ENCODE assay signal across 1 cellular context in the genomic region with DNA sequence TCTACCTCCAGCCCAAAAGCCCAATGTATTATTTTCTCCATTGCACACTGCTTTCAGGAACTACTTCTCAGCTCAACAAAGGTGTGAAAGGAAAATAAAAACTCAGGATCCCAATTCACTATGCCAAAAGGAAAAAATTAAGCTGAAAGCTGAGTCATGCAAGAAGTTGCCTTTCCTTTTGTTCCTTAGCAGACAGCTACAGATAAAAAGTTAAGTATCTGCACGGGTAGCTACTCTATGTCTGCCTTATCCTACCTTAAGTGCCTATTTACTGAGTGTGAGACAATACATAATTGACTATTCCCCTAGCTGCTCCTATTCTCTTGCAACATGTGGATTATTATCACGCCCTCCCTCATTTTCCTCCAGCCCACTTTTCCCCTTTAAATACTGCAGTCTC.
TF ChIP-seq lines count a peak whose summit lies in the region.

No MANE protein-coding gene starts in this region.

TF ChIP-seq in K562, 482 proteins besides CTCF, POLR2A, EP300 and RAD21 (continued from another document and continues in another):
- TF ChIP-seq ZFP36 (IDR thresholded peaks at IDR 0.05; ENCODE audit: low read depth, low read length, partially characterized antibody) (no peak), CCAR2 (IDR thresholded peaks at IDR 0.05; ENCODE audit: low read depth, low read length) (no peak), MBD2 (IDR thresholded peaks at IDR 0.05; ENCODE audit: borderline replicate concordance, low read depth) (peak; percentile 18; the same call in 1 of the 2 replicates), SMAD4 (CRISPR knock-in tag; conservative IDR thresholded peaks at IDR 0.05) (peak; percentile 50; the same call in 1 of the 2 replicates), ZNF77 (CRISPR knock-in tag; IDR thresholded peaks at IDR 0.05) (no peak), CEBPB (tag; IDR thresholded peaks at IDR 0.05) (0 out of 2 replicates have a peak, but pooled peaks have one; percentile 27), SREBF1 (IDR thresholded peaks at IDR 0.05; ENCODE audit: borderline replicate concordance, low read depth, low read length) (no peak), CBX5 (IDR thresholded peaks at IDR 0.05; ENCODE audit: borderline replicate concordance, low read depth) (no peak), TFAM (CRISPR knock-in tag; conservative IDR thresholded peaks at IDR 0.05) (no peak), TBP (optimal IDR thresholded peaks at IDR 0.05; ENCODE audit: low read depth, low read length) (no peak), YBX1 (IDR thresholded peaks at IDR 0.05) (no peak), ILK (tag; IDR thresholded peaks at IDR 0.05; ENCODE audit: borderline replicate concordance, low read depth) (no peak), DIDO1 (tag; IDR thresholded peaks at IDR 0.05; ENCODE audit: low read depth) (no peak), ZNF79 (CRISPR knock-in tag; IDR thresholded peaks at IDR 0.05; ENCODE audit: low read depth) (no peak), ELF1 (tag; IDR thresholded peaks at IDR 0.05) (no peak), FIP1L1 (IDR thresholded peaks at IDR 0.05; ENCODE audit: low read depth, low read length, poor library complexity, severe bottlenecking) (no peak), HDAC2 (IDR thresholded peaks at IDR 0.05) (peak; percentile 47; the same call in 1 of the 2 replicates), HDAC1 (IDR thresholded peaks at IDR 0.05) (peak in 1 of 2 experiments; percentile 31; a peak in 1 of 4 replicates), MEF2D (tag; conservative IDR thresholded peaks at IDR 0.05; ENCODE audit: low read depth) (no peak), MTA2 (IDR thresholded peaks at IDR 0.05; ENCODE audit: low read depth) (no peak), NCOA4 (IDR thresholded peaks at IDR 0.05; ENCODE audit: partially characterized antibody) (no peak), ZNF584 (CRISPR knock-in tag; IDR thresholded peaks at IDR 0.05; ENCODE audit: low read depth) (no peak), POLR2H (tag; IDR thresholded peaks at IDR 0.05; ENCODE audit: low read depth) (no peak), ZNF143 (CRISPR knock-in tag; IDR thresholded peaks at IDR 0.05) (no peak), CBX2 (IDR thresholded peaks at IDR 0.05; ENCODE audit: insufficient read depth, low read length, poor library complexity, severe bottlenecking) (no peak), HDAC3 (IDR thresholded peaks at IDR 0.05; ENCODE audit: borderline replicate concordance, partially characterized antibody) (peak; percentile 15), MYBL2 (IDR thresholded peaks at IDR 0.05; ENCODE audit: low read depth) (no peak), MYBL2 (CRISPR knock-in tag; IDR thresholded peaks at IDR 0.05; ENCODE audit: borderline replicate concordance) (no peak), MAFG (tag; conservative IDR thresholded peaks at IDR 0.05) (peak; percentile 94), SOX6 (IDR thresholded peaks at IDR 0.05) (peak; percentile 98), MAFF (IDR thresholded peaks at IDR 0.05; ENCODE audit: low read length) (peak; percentile 70; the same call in 1 of the 2 replicates), KDM5B (IDR thresholded peaks at IDR 0.05; ENCODE audit: insufficient replicate concordance, low read depth, low read length) (no peak)
- TF ChIP-seq, protein P1, sequence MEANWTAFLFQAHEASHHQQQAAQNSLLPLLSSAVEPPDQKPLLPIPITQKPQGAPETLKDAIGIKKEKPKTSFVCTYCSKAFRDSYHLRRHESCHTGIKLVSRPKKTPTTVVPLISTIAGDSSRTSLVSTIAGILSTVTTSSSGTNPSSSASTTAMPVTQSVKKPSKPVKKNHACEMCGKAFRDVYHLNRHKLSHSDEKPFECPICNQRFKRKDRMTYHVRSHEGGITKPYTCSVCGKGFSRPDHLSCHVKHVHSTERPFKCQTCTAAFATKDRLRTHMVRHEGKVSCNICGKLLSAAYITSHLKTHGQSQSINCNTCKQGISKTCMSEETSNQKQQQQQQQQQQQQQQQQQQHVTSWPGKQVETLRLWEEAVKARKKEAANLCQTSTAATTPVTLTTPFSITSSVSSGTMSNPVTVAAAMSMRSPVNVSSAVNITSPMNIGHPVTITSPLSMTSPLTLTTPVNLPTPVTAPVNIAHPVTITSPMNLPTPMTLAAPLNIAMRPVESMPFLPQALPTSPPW (CRISPR knock-in tag; IDR thresholded peaks at IDR 0.05): no peak
- TF ChIP-seq, protein P2, sequence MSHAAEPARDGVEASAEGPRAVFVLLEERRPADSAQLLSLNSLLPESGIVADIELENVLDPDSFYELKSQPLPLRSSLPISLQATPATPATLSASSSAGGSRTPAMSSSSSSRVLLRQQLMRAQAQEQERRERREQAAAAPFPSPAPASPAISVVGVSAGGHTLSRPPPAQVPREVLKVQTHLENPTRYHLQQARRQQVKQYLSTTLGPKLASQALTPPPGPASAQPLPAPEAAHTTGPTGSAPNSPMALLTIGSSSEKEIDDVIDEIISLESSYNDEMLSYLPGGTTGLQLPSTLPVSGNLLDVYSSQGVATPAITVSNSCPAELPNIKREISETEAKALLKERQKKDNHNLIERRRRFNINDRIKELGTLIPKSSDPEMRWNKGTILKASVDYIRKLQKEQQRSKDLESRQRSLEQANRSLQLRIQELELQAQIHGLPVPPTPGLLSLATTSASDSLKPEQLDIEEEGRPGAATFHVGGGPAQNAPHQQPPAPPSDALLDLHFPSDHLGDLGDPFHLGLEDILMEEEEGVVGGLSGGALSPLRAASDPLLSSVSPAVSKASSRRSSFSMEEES (CRISPR knock-in tag; IDR thresholded peaks at IDR 0.05): no peak
- TF ChIP-seq, protein P3, sequence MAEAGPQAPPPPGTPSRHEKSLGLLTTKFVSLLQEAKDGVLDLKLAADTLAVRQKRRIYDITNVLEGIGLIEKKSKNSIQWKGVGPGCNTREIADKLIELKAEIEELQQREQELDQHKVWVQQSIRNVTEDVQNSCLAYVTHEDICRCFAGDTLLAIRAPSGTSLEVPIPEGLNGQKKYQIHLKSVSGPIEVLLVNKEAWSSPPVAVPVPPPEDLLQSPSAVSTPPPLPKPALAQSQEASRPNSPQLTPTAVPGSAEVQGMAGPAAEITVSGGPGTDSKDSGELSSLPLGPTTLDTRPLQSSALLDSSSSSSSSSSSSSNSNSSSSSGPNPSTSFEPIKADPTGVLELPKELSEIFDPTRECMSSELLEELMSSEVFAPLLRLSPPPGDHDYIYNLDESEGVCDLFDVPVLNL (CRISPR knock-in tag; IDR thresholded peaks at IDR 0.05; ENCODE audit: low read depth): no peak
- TF ChIP-seq, protein P4, sequence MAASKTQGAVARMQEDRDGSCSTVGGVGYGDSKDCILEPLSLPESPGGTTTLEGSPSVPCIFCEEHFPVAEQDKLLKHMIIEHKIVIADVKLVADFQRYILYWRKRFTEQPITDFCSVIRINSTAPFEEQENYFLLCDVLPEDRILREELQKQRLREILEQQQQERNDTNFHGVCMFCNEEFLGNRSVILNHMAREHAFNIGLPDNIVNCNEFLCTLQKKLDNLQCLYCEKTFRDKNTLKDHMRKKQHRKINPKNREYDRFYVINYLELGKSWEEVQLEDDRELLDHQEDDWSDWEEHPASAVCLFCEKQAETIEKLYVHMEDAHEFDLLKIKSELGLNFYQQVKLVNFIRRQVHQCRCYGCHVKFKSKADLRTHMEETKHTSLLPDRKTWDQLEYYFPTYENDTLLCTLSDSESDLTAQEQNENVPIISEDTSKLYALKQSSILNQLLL (CRISPR knock-in tag; IDR thresholded peaks at IDR 0.05; ENCODE audit: borderline replicate concordance): no peak
- TF ChIP-seq, protein P5, sequence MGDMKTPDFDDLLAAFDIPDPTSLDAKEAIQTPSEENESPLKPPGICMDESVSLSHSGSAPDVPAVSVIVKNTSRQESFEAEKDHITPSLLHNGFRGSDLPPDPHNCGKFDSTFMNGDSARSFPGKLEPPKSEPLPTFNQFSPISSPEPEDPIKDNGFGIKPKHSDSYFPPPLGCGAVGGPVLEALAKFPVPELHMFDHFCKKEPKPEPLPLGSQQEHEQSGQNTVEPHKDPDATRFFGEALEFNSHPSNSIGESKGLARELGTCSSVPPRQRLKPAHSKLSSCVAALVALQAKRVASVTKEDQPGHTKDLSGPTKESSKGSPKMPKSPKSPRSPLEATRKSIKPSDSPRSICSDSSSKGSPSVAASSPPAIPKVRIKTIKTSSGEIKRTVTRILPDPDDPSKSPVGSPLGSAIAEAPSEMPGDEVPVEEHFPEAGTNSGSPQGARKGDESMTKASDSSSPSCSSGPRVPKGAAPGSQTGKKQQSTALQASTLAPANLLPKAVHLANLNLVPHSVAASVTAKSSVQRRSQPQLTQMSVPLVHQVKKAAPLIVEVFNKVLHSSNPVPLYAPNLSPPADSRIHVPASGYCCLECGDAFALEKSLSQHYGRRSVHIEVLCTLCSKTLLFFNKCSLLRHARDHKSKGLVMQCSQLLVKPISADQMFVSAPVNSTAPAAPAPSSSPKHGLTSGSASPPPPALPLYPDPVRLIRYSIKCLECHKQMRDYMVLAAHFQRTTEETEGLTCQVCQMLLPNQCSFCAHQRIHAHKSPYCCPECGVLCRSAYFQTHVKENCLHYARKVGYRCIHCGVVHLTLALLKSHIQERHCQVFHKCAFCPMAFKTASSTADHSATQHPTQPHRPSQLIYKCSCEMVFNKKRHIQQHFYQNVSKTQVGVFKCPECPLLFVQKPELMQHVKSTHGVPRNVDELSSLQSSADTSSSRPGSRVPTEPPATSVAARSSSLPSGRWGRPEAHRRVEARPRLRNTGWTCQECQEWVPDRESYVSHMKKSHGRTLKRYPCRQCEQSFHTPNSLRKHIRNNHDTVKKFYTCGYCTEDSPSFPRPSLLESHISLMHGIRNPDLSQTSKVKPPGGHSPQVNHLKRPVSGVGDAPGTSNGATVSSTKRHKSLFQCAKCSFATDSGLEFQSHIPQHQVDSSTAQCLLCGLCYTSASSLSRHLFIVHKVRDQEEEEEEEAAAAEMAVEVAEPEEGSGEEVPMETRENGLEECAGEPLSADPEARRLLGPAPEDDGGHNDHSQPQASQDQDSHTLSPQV (IDR thresholded peaks at IDR 0.05): peak; percentile 65
- TF ChIP-seq, protein P6, sequence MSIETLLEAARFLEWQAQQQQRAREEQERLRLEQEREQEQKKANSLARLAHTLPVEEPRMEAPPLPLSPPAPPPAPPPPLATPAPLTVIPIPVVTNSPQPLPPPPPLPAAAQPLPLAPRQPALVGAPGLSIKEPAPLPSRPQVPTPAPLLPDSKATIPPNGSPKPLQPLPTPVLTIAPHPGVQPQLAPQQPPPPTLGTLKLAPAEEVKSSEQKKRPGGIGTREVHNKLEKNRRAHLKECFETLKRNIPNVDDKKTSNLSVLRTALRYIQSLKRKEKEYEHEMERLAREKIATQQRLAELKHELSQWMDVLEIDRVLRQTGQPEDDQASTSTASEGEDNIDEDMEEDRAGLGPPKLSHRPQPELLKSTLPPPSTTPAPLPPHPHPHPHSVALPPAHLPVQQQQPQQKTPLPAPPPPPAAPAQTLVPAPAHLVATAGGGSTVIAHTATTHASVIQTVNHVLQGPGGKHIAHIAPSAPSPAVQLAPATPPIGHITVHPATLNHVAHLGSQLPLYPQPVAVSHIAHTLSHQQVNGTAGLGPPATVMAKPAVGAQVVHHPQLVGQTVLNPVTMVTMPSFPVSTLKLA (conservative IDR thresholded peaks at IDR 0.05): 0 out of 4 replicates have a peak, but pooled peaks of 1 of the 2 experiments have one; percentile 6
- TF ChIP-seq, protein P7, sequence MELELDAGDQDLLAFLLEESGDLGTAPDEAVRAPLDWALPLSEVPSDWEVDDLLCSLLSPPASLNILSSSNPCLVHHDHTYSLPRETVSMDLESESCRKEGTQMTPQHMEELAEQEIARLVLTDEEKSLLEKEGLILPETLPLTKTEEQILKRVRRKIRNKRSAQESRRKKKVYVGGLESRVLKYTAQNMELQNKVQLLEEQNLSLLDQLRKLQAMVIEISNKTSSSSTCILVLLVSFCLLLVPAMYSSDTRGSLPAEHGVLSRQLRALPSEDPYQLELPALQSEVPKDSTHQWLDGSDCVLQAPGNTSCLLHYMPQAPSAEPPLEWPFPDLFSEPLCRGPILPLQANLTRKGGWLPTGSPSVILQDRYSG (tag; conservative IDR thresholded peaks at IDR 0.05; ENCODE audit: low read depth): no peak
- TF ChIP-seq, protein P8, sequence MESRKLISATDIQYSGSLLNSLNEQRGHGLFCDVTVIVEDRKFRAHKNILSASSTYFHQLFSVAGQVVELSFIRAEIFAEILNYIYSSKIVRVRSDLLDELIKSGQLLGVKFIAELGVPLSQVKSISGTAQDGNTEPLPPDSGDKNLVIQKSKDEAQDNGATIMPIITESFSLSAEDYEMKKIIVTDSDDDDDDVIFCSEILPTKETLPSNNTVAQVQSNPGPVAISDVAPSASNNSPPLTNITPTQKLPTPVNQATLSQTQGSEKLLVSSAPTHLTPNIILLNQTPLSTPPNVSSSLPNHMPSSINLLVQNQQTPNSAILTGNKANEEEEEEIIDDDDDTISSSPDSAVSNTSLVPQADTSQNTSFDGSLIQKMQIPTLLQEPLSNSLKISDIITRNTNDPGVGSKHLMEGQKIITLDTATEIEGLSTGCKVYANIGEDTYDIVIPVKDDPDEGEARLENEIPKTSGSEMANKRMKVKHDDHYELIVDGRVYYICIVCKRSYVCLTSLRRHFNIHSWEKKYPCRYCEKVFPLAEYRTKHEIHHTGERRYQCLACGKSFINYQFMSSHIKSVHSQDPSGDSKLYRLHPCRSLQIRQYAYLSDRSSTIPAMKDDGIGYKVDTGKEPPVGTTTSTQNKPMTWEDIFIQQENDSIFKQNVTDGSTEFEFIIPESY (CRISPR knock-in tag; IDR thresholded peaks at IDR 0.05): no peak
- TF ChIP-seq, protein P9, sequence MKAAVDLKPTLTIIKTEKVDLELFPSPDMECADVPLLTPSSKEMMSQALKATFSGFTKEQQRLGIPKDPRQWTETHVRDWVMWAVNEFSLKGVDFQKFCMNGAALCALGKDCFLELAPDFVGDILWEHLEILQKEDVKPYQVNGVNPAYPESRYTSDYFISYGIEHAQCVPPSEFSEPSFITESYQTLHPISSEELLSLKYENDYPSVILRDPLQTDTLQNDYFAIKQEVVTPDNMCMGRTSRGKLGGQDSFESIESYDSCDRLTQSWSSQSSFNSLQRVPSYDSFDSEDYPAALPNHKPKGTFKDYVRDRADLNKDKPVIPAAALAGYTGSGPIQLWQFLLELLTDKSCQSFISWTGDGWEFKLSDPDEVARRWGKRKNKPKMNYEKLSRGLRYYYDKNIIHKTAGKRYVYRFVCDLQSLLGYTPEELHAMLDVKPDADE (conservative IDR thresholded peaks at IDR 0.05; ENCODE audit: control insufficient read depth, low read depth, low read length): no peak
- TF ChIP-seq, protein P10, sequence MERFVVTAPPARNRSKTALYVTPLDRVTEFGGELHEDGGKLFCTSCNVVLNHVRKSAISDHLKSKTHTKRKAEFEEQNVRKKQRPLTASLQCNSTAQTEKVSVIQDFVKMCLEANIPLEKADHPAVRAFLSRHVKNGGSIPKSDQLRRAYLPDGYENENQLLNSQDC (CRISPR knock-in tag; IDR thresholded peaks at IDR 0.05): no peak
- TF ChIP-seq, protein P11, sequence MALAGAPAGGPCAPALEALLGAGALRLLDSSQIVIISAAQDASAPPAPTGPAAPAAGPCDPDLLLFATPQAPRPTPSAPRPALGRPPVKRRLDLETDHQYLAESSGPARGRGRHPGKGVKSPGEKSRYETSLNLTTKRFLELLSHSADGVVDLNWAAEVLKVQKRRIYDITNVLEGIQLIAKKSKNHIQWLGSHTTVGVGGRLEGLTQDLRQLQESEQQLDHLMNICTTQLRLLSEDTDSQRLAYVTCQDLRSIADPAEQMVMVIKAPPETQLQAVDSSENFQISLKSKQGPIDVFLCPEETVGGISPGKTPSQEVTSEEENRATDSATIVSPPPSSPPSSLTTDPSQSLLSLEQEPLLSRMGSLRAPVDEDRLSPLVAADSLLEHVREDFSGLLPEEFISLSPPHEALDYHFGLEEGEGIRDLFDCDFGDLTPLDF (CRISPR knock-in tag; IDR thresholded peaks at IDR 0.05): no peak
